Comparison of ENCODE assay signal across 8 cellular contexts in the genomic region with DNA sequence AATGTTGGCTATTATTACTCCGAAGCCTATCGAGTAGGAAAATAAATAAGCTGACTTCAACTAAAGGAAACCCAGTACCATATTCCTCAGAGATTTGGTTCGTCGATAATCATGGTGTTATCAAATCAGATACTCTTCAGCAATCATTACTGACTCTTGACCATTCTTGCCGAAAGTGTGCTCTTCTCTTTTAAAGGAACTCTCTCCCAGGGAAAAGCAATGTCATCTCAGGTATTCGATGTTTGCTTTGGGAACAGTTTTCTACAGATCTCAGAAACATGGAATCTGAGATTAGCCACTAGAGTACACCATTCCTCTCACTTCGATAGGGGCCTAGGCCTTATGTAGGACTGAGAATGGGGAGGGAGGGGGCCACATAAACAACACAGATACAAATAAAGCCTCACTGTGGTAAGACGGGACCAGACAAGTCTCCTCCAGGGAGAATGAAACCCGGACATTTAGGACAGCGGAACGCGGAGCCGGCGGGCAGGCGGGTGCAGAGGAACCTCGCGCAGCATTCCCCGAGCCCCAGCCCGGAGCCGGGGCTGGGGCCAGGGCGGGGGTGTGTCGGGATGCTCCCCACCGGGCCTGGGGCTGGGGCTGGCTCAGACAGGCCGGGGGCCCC. TPM values are rescaled to one million over a fixed set of nuclear protein-coding genes. Genes with fewer than 3 reads are reported as not detected.
DNase-seq lines count a peak whose midpoint lies in the region; ATAC-seq and TF ChIP-seq lines count a peak whose summit lies in the region.

No MANE protein-coding gene starts in this region.

- peak overlapping the region; percentile 99 for H3K4me3 Mint-ChIP-seq in activated CD4-positive, alpha-beta T cell treated with anti-CD3 and anti-CD28 coated beads, Interleukin-2, amount 10 ng/mL, durations not matched to agents 24 days and 14 days
- H3K4me3 Mint-ChIP-seq in HFFc6, result peak overlapping the region; percentile 100
- H3K4me3 Mint-ChIP-seq in stimulated activated naive B cell treated with anti-CD40 and anti-IgM and Interleukin-4, amounts not matched to agents 10 μg/mL and 1 μg/mL and 100 μg/mL, for 72 hours, result peak overlapping the region; percentile 98 to 99

- intact Hi-C loops in activated CD4-positive, alpha-beta T cell treated with anti-CD3 and anti-CD28 coated beads, Interleukin-2, amount 10 ng/mL, durations not matched to agents 24 days and 14 days (cut with micrococcal nuclease), result loop anchor here (2.0 to 5.0 kb wide), 4 partner anchors 146 to 1344 kb away; a partner anchor contains a TSS
- intact Hi-C loops in mammary epithelial cell (cut with micrococcal nuclease), result loop anchor here (2.0 to 5.0 kb wide), 2 partner anchors 385 to 859 kb away; a partner anchor contains a TSS

- TF ChIP-seq CTCF in HFFc6 (IDR thresholded peaks at IDR 0.05), result no peak; the same call in 1 of the 2 replicates
- TF ChIP-seq CTCF in mammary epithelial cell (conservative IDR thresholded peaks at IDR 0.05 in 1 of 2, IDR thresholded peaks at IDR 0.05 in 1 of 2; ENCODE audit: extremely low read depth in 1 of 2, insufficient read depth in 1 of 2, low read depth in 1 of 2, low read length in 2 of 2), result peak in 1 of 2 donors; percentile 7
- no peak for TF ChIP-seq CTCF in kidney epithelial cell (IDR thresholded peaks at IDR 0.05; ENCODE audit: insufficient read depth, low read length, poor library complexity, severe bottlenecking)

- peaks cover 43% of the 10 kb centered on the region for H3K4me1 Mint-ChIP-seq in activated CD4-positive, alpha-beta T cell treated with anti-CD3 and anti-CD28 coated beads, Interleukin-2, amount 10 ng/mL, durations not matched to agents 24 days and 14 days
- H3K4me1 Mint-ChIP-seq in HFFc6 (ENCODE audit: low read depth), result peaks cover 45% of the 10 kb centered on the region
- peaks cover 14 to 48% of the 10 kb centered on the region in 2 donors for H3K4me1 Mint-ChIP-seq in stimulated activated naive B cell treated with anti-CD40 and anti-IgM and Interleukin-4, amounts not matched to agents 10 μg/mL and 1 μg/mL and 100 μg/mL, for 72 hours

- H3K27me3 ChIP-seq in mammary epithelial cell (ENCODE audit: insufficient read depth, low read length) (no peaks in the 10 kb centered on the region), kidney epithelial cell (ENCODE audit: control insufficient read depth, insufficient read depth, low read length) (no peaks in the 10 kb centered on the region)

- dilution Hi-C loops in mammary epithelial cell (cut with HindIII; ENCODE audit: low sequenced_read_pairs), result no loop called here

- in situ Hi-C loops in mammary epithelial cell (cut with MboI; ENCODE audit: low sequenced_read_pairs in 2 of 2), result loop anchor here in 1 of 2 donors (5.0 kb wide), 1 partner anchor 134 kb away; no protein-coding TSS in a partner anchor

- peak overlapping the region; percentile 88 for H3K9ac ChIP-seq in mammary epithelial cell (ENCODE audit: insufficient read depth, low read length)

- no TSS peak for BruUV-seq in mammary epithelial cell (replicated peaks; lab: Mats Ljungman, UMichigan)

- H3K4me1 ChIP-seq in mammary epithelial cell (ENCODE audit: insufficient read depth, low read length), result peaks cover 26% of the 10 kb centered on the region

- H3K79me2 ChIP-seq in mammary epithelial cell (ENCODE audit: insufficient read depth, low read length), result peaks cover 86% of the 10 kb centered on the region

- no peak for DNase-seq in activated CD4-positive, alpha-beta T cell treated with anti-CD3 and anti-CD28 coated beads, Interleukin-2, amount 10 ng/mL, durations not matched to agents 24 days and 14 days
- DNase-seq in activated CD4-positive, alpha-beta T cell treated with anti-CD3 and anti-CD28 coated beads for 1 hour, result no peak
- DNase-seq in HFFc6, result no peak
- peak; percentile 7 for DNase-seq in NCI-H226
- peak; percentile 53 for DNase-seq in mammary epithelial cell
- no peak for DNase-seq in kidney epithelial cell (ENCODE audit: low read depth)
- DNase-seq in stimulated activated naive B cell treated with anti-CD40 and anti-IgM and Interleukin-4, amounts not matched to agents 10 μg/mL and 1 μg/mL and 100 μg/mL, for 72 hours, result peak; percentile 25
- no peak for DNase-seq in stimulated activated CD4-positive, alpha-beta T cell treated with anti-CD3 and anti-CD28 coated beads, Interleukin-15, amount 100 ng/mL, for 24 hours

- H3K4me2 ChIP-seq in mammary epithelial cell (ENCODE audit: insufficient read depth, low read depth, low read length), result peak overlapping the region; percentile 97

- no peaks in the 10 kb centered on the region for H3K27me3 Mint-ChIP-seq in activated CD4-positive, alpha-beta T cell treated with anti-CD3 and anti-CD28 coated beads, Interleukin-2, amount 10 ng/mL, durations not matched to agents 24 days and 14 days
- peaks cover 8% of the 10 kb centered on the region for H3K27me3 Mint-ChIP-seq in HFFc6 (ENCODE audit: insufficient read depth)
- H3K27me3 Mint-ChIP-seq in stimulated activated naive B cell treated with anti-CD40 and anti-IgM and Interleukin-4, amounts not matched to agents 10 μg/mL and 1 μg/mL and 100 μg/mL, for 72 hours, result no peaks in the 10 kb centered on the region

- H3K9me3 ChIP-seq in mammary epithelial cell (replicated peaks; ENCODE audit: insufficient read depth, low read length), result no peaks in the 10 kb centered on the region

- H3K4me3 ChIP-seq in mammary epithelial cell (replicated peaks in 1 of 3; ENCODE audit: insufficient read depth in 1 of 3, low read depth in 2 of 3, low read length in 3 of 3) (peak overlapping the region; percentile 69 to 88 (median 73)), kidney epithelial cell (ENCODE audit: low read depth, low read length) (peak overlapping the region; percentile 84)

- peaks cover 44% of the 10 kb centered on the region for H3K36me3 Mint-ChIP-seq in activated CD4-positive, alpha-beta T cell treated with anti-CD3 and anti-CD28 coated beads, Interleukin-2, amount 10 ng/mL, durations not matched to agents 24 days and 14 days (ENCODE audit: low read depth)
- H3K36me3 Mint-ChIP-seq in HFFc6 (ENCODE audit: low read depth), result peaks cover 43% of the 10 kb centered on the region
- peaks cover 14 to 37% of the 10 kb centered on the region in 2 donors for H3K36me3 Mint-ChIP-seq in stimulated activated naive B cell treated with anti-CD40 and anti-IgM and Interleukin-4, amounts not matched to agents 10 μg/mL and 1 μg/mL and 100 μg/mL, for 72 hours

- H3K27ac ChIP-seq in mammary epithelial cell (ENCODE audit: insufficient read depth, low read depth, low read length), result peak overlapping the region; percentile 68

- 2% methylated on average over 14 of the region's 24 CpGs for WGBS in mammary epithelial cell (ENCODE audit: low coverage, missing lambda C conversion rate)

- H3K36me3 ChIP-seq in mammary epithelial cell (ENCODE audit: insufficient read depth, low read length), result peaks cover 14% of the 10 kb centered on the region
- no peaks in the 10 kb centered on the region for H3K36me3 ChIP-seq in kidney epithelial cell (ENCODE audit: control insufficient read depth, insufficient read depth, low read length)

- H3K9me3 Mint-ChIP-seq in activated CD4-positive, alpha-beta T cell treated with anti-CD3 and anti-CD28 coated beads, Interleukin-2, amount 10 ng/mL, durations not matched to agents 24 days and 14 days, result no peaks in the 10 kb centered on the region
- no peaks in the 10 kb centered on the region for H3K9me3 Mint-ChIP-seq in HFFc6
- peaks cover 0 to 2% of the 10 kb centered on the region in 2 donors for H3K9me3 Mint-ChIP-seq in stimulated activated naive B cell treated with anti-CD40 and anti-IgM and Interleukin-4, amounts not matched to agents 10 μg/mL and 1 μg/mL and 100 μg/mL, for 72 hours

- H4K20me1 ChIP-seq in mammary epithelial cell (ENCODE audit: insufficient read depth, low read length), result no peaks in the 10 kb centered on the region

- H3K27ac Mint-ChIP-seq in activated CD4-positive, alpha-beta T cell treated with anti-CD3 and anti-CD28 coated beads, Interleukin-2, amount 10 ng/mL, durations not matched to agents 24 days and 14 days, result peak overlapping the region; percentile 97
- peak overlapping the region; percentile 98 for H3K27ac Mint-ChIP-seq in HFFc6
- H3K27ac Mint-ChIP-seq in stimulated activated naive B cell treated with anti-CD40 and anti-IgM and Interleukin-4, amounts not matched to agents 10 μg/mL and 1 μg/mL and 100 μg/mL, for 72 hours, result peak overlapping the region; percentile 98

- CTCF ChIA-PET in mammary epithelial cell (lab: Charles Lee; ENCODE audit: low non-redundant PET), result no interaction called here

- ATAC-seq in stimulated activated naive B cell treated with anti-CD40 and anti-IgM and Interleukin-4, amounts not matched to agents 10 μg/mL and 1 μg/mL and 100 μg/mL, for 72 hours (replicated peaks), result peak; percentile 3

- peak overlapping the region; percentile 90 for H2AFZ ChIP-seq in mammary epithelial cell (ENCODE audit: low read depth, low read length)

RNA-seq across cellular contexts. Expression of a gene that starts 0.6 kb away (rescaled TPM):
- total RNA-seq in activated CD4-positive, alpha-beta T cell treated with anti-CD3 and anti-CD28 coated beads, Interleukin-2, amount 10 ng/mL, durations not matched to agents 24 days and 14 days, result 49.2 and 49.8 TPM in 2 replicates
- 10 to 100 TPM; 54.1 to 72.8 (median 57.8) TPM for total RNA-seq in HFFc6 (2021; fragmentation: NEBNext Ultra II Directional; extraction: Animal tissue kit (Norgen Biotek cat#: 25700))
- total RNA-seq in mammary epithelial cell (10 to 100 TPM; 50.0 to 50.2 TPM), kidney epithelial cell (20.6 and 21.8 TPM in 2 replicates)
- polyA plus RNA-seq in mammary epithelial cell, result 26.3 TPM
- polyA minus RNA-seq in mammary epithelial cell, result 12.5 TPM

RNA-seq across cellular contexts. Expression of a gene that starts 4.2 kb away (rescaled TPM):
- 477 TPM in 2 replicates for total RNA-seq in activated CD4-positive, alpha-beta T cell treated with anti-CD3 and anti-CD28 coated beads, Interleukin-2, amount 10 ng/mL, durations not matched to agents 24 days and 14 days
- 100 to 1,000 TPM; 430 to 691 (median 565) TPM for total RNA-seq in HFFc6 (2021; fragmentation: NEBNext Ultra II Directional; extraction: Animal tissue kit (Norgen Biotek cat#: 25700))
- total RNA-seq in mammary epithelial cell, result 100 to 1,000 TPM; 121 to 323 TPM
- 793 TPM for polyA plus RNA-seq in mammary epithelial cell
- polyA minus RNA-seq in mammary epithelial cell, result 186 TPM
- total RNA-seq in kidney epithelial cell, result 254 and 388 TPM in 2 replicates

RNA-seq across cellular contexts. Expression of a gene that starts 51.6 kb away (rescaled TPM):
- total RNA-seq in activated CD4-positive, alpha-beta T cell treated with anti-CD3 and anti-CD28 coated beads, Interleukin-2, amount 10 ng/mL, durations not matched to agents 24 days and 14 days, result 28.0 and 32.8 TPM in 2 replicates
- total RNA-seq in HFFc6 (2021; fragmentation: NEBNext Ultra II Directional; extraction: Animal tissue kit (Norgen Biotek cat#: 25700)), result 10 to 100 TPM; 23.7 to 34.6 (median 26.8) TPM
- total RNA-seq in mammary epithelial cell (10 to 100 TPM; 32.5 to 66.2 TPM), kidney epithelial cell (60.7 and 71.4 TPM in 2 replicates)
- polyA plus RNA-seq in mammary epithelial cell, result 35.6 TPM
- 7.4 TPM for polyA minus RNA-seq in mammary epithelial cell

Comparison
In these comparisons a context has a peak if more than half of its experiments do, and no peak if none do; other contexts are left out.
1. DNase-seq: peak in NCI-H226 (single experiment), mammary epithelial cell (single experiment) and stimulated activated naive B cell treated with anti-CD40 and anti-IgM and Interleukin-4, amounts not matched to agents 10 μg/mL and 1 μg/mL and 100 μg/mL, for 72 hours (single experiment); none in activated CD4-positive, alpha-beta T cell treated with anti-CD3 and anti-CD28 coated beads, Interleukin-2, amount 10 ng/mL, durations not matched to agents 24 days and 14 days (single experiment), activated CD4-positive, alpha-beta T cell treated with anti-CD3 and anti-CD28 coated beads for 1 hour (single experiment), HFFc6 (single experiment), kidney epithelial cell (single experiment) and stimulated activated CD4-positive, alpha-beta T cell treated with anti-CD3 and anti-CD28 coated beads, Interleukin-15, amount 100 ng/mL, for 24 hours (single experiment).
2. Peak in every context shown above with its lines, with median percentiles within 50 percentile points of each other: H3K27ac Mint-ChIP-seq and H3K4me3 Mint-ChIP-seq.